ENCODE assay signal across 24 cellular contexts in genomic region chr2:237961637-237962036, GRCh38. TPM values are rescaled to one million over a fixed set of nuclear protein-coding genes. Genes with fewer than 3 reads are reported as not detected.
A peak's percentile ranks its signal among the peaks of the same experiment; 100 is the strongest.
DNase-seq lines count a peak whose midpoint lies in the region; ATAC-seq, FAIRE-seq and TF ChIP-seq lines count a peak whose summit lies in the region.
"Had no signal": no experiment of that assay in that cellular context is flagged by ENCODE, and none has a peak within 500 bp of the region (broad histone marks: within the 10 kb centered on the region; RNA-seq: fewer than 3 reads in every experiment).

No MANE protein-coding gene starts in this region.

- H2AFZ ChIP-seq in HepG2 (ENCODE audit: low read length): no peak overlapping the region
- no peak overlapping the region for H2AFZ ChIP-seq in neuronal stem cell (ENCODE audit: low read length)
- H2AFZ ChIP-seq: GM23338 had no signal

- no peak overlapping the region for H4K91ac ChIP-seq in neuronal stem cell (ENCODE audit: low read depth, low read length, poor library complexity)

- H3K36me3 Mint-ChIP-seq in type B pancreatic cell: no peaks in the 10 kb centered on the region
- H3K36me3 Mint-ChIP-seq: CD4-positive, CD25-positive, alpha-beta regulatory T cell; CD8-positive, alpha-beta T cell had no signal

- POLR2A ChIA-PET in HepG2 (lab: Yijun Ruan, JAX): no interaction called here

- TF ChIP-seq EP300 in HepG2 (IDR thresholded peaks at IDR 0.05; ENCODE audit: low read depth in 2 of 2, low read length in 2 of 2) (no peak), HepG2 (CRISPR knock-in tag; IDR thresholded peaks at IDR 0.05; ENCODE audit: borderline replicate concordance) (no peak)

- no peak overlapping the region for H3K4ac ChIP-seq in neuronal stem cell (ENCODE audit: low read length)

- H3K27me3 ChIP-seq in HepG2 (ENCODE audit: control insufficient read depth in 1 of 2, insufficient read depth in 2 of 2, low read length in 2 of 2): peaks cover 5 to 58% of the 10 kb centered on the region in 2 experiments
- H3K27me3 ChIP-seq in right lobe of liver: no peaks in the 10 kb centered on the region
- peaks cover 0 to 33% (median 3%) of the 10 kb centered on the region in 3 experiments for H3K27me3 ChIP-seq in neuronal stem cell (ENCODE audit: control insufficient read depth in 3 of 3, insufficient read depth in 3 of 3, low read depth in 1 of 3, low read length in 3 of 3)
- H3K27me3 ChIP-seq in upper lobe of right lung: no peaks in the 10 kb centered on the region
- H3K27me3 ChIP-seq: BLaER1 had no signal

- peaks cover 4% of the 10 kb centered on the region for H3K4me1 Mint-ChIP-seq in type B pancreatic cell (ENCODE audit: unreplicated experiment)
- H3K4me1 Mint-ChIP-seq: GM23338 had no signal

- no peak for TF ChIP-seq CTCF in HepG2 (CRISPR knock-in tag; IDR thresholded peaks at IDR 0.05)
- no peak for TF ChIP-seq CTCF in right lobe of liver (IDR thresholded peaks at IDR 0.05)
- no peak for TF ChIP-seq CTCF in upper lobe of right lung (IDR thresholded peaks at IDR 0.05)
- TF ChIP-seq CTCF in type B pancreatic cell (conservative IDR thresholded peaks at IDR 0.05): no peak

- H3K27ac ChIP-seq in HepG2 (ENCODE audit: extremely low read length, insufficient read depth, low read length): no peak overlapping the region
- H3K27ac ChIP-seq in right lobe of liver: no peak overlapping the region
- H3K27ac ChIP-seq in neuronal stem cell (replicated peaks; ENCODE audit: low read length): no peak overlapping the region
- no peak overlapping the region for H3K27ac ChIP-seq in upper lobe of right lung
- H3K27ac ChIP-seq: 22Rv1, BLaER1, C4-2B had no signal

- no peak overlapping the region for H2AK5ac ChIP-seq in neuronal stem cell (ENCODE audit: low read depth, low read length)

- TF ChIP-seq POLR2A in HepG2 (IDR thresholded peaks at IDR 0.05; ENCODE audit: insufficient read depth in 1 of 2, low read depth in 2 of 2, low read length in 2 of 2): no peak
- no peak for TF ChIP-seq POLR2A in right lobe of liver (IDR thresholded peaks at IDR 0.05)

- H2BK15ac ChIP-seq in neuronal stem cell (ENCODE audit: low read length): no peak overlapping the region

- H3K14ac ChIP-seq in neuronal stem cell (ENCODE audit: low read length): no peak overlapping the region

- no TSS peak for BruUV-seq in HepG2 (replicated peaks; lab: Mats Ljungman, UMichigan)

- H3K4me3 ChIP-seq in HepG2 (replicated peaks in 1 of 3; ENCODE audit: insufficient read depth in 1 of 3, low read depth in 2 of 3, low read length in 3 of 3) (no peak overlapping the region), right lobe of liver (no peak overlapping the region), neuronal stem cell (ENCODE audit: low read length in 2 of 2) (no peak overlapping the region), upper lobe of right lung (no peak overlapping the region)
- H3K4me3 ChIP-seq: BLaER1, GM23338, HAP-1 had no signal

- H3K18ac ChIP-seq in neuronal stem cell (ENCODE audit: low read length): no peak overlapping the region

- peaks cover 25% of the 10 kb centered on the region for H3K27me3 Mint-ChIP-seq in type B pancreatic cell

- H3K9me3 Mint-ChIP-seq in type B pancreatic cell: peaks cover 7% of the 10 kb centered on the region

- no peak overlapping the region for H3K9ac ChIP-seq in HepG2 (ENCODE audit: insufficient read depth, low read depth, low read length)
- H3K9ac ChIP-seq in neuronal stem cell (ENCODE audit: low read depth, low read length, poor library complexity): no peak overlapping the region
- H3K9ac ChIP-seq: BLaER1 had no signal

- H3K9me3 ChIP-seq in HepG2 (ENCODE audit: low read length): peaks cover 15% of the 10 kb centered on the region
- no peaks in the 10 kb centered on the region for H3K9me3 ChIP-seq in right lobe of liver
- peaks cover 9 to 20% of the 10 kb centered on the region in 2 donors for H3K9me3 ChIP-seq in neuronal stem cell (replicated peaks in 1 of 2; ENCODE audit: control insufficient read depth in 2 of 2, insufficient read depth in 1 of 2, low read depth in 1 of 2, low read length in 2 of 2)
- no peaks in the 10 kb centered on the region for H3K9me3 ChIP-seq in upper lobe of right lung

- no peak overlapping the region for H3K4me3 Mint-ChIP-seq in type B pancreatic cell
- H3K4me3 Mint-ChIP-seq: B cell; CD8-positive, alpha-beta T cell; GM23338; HFFc6 had no signal

- intact Hi-C loops in HepG2 (cut with micrococcal nuclease; ENCODE audit: unreplicated experiment): no loop called here
- intact Hi-C loops in right lobe of liver (cut with DNase I): no loop called here
- intact Hi-C loops in upper lobe of right lung (cut with DNase I): no loop called here

- no peak overlapping the region for H3K23ac ChIP-seq in neuronal stem cell (ENCODE audit: low read depth, low read length, poor library complexity)

- no peak overlapping the region for H3K4me2 ChIP-seq in HepG2 (ENCODE audit: low read depth, low read length)
- no peak overlapping the region for H3K4me2 ChIP-seq in neuronal stem cell (ENCODE audit: insufficient read depth, low read length, poor library complexity, severe bottlenecking)
- H3K4me2 ChIP-seq: BLaER1, GM23338 had no signal

- H3K79me1 ChIP-seq in neuronal stem cell (ENCODE audit: low read depth, low read length): no peaks in the 10 kb centered on the region

- CTCF ChIA-PET in HepG2 (lab: Yijun Ruan, JAX; ENCODE audit: low intra/inter-chr PET ratio, low total read pairs): no interaction called here

- in situ Hi-C loops in HepG2 (cut with HindIII; ENCODE audit: extremely low pct_ligation_motif_present, low pct_unique_long_range_greater_than_20kb): no loop called here

- H2BK12ac ChIP-seq in neuronal stem cell (ENCODE audit: low read length): no peak overlapping the region

- no peak for TF ChIP-seq RAD21 in HepG2 (CRISPR knock-in tag; IDR thresholded peaks at IDR 0.05)

- no peak overlapping the region for H2BK120ac ChIP-seq in neuronal stem cell (ENCODE audit: low read depth, low read length)

- H2BK5ac ChIP-seq in neuronal stem cell (ENCODE audit: low read length): peak overlapping the region; percentile 30

- H3K27ac Mint-ChIP-seq in type B pancreatic cell: no peak overlapping the region
- H3K27ac Mint-ChIP-seq: CD4-positive, CD25-positive, alpha-beta regulatory T cell; CD8-positive, alpha-beta T cell; GM23338; HFFc6 had no signal

- ATAC-seq in HepG2 (peak; percentile 8; the same call in 1 of the 3 replicates), right lobe of liver (no peak), upper lobe of right lung (no peak), HG03159 (IDR thresholded peaks at IDR 0.05; ENCODE audit: unreplicated experiment) (no peak)
- ATAC-seq: CD8-positive, alpha-beta T cell; GM23338 had no signal

- H4K8ac ChIP-seq in neuronal stem cell (ENCODE audit: low read depth, low read length): no peak overlapping the region

- FAIRE-seq in HepG2 (lab: Jason Lieb, UNC): no peak
- FAIRE-seq: A204.1, D721Med, G401.6, GM12892, GM19239 had no signal

- H3K79me2 ChIP-seq in HepG2 (ENCODE audit: insufficient read depth, low read length): no peaks in the 10 kb centered on the region

- H3K4me1 ChIP-seq in HepG2 (ENCODE audit: insufficient read depth, low read length): peaks cover 13% of the 10 kb centered on the region; the same call in 1 of the 2 replicates
- H3K4me1 ChIP-seq in right lobe of liver: no peaks in the 10 kb centered on the region
- H3K4me1 ChIP-seq in neuronal stem cell (ENCODE audit: control insufficient read depth in 2 of 2, insufficient read depth in 1 of 2, low read depth in 1 of 2, low read length in 2 of 2): no peaks in the 10 kb centered on the region
- peaks cover 5% of the 10 kb centered on the region for H3K4me1 ChIP-seq in upper lobe of right lung
- H3K4me1 ChIP-seq: HAP-1 had no signal

- H3K36me3 ChIP-seq in HepG2 (replicated peaks in 1 of 2; ENCODE audit: control insufficient read depth in 1 of 2, insufficient read depth in 2 of 2, low read length in 2 of 2): no peaks in the 10 kb centered on the region
- H3K36me3 ChIP-seq in right lobe of liver: no peaks in the 10 kb centered on the region
- no peaks in the 10 kb centered on the region for H3K36me3 ChIP-seq in neuronal stem cell (replicated peaks in 1 of 2; ENCODE audit: control insufficient read depth in 2 of 2, insufficient read depth in 2 of 2, low read length in 2 of 2)
- no peaks in the 10 kb centered on the region for H3K36me3 ChIP-seq in upper lobe of right lung
- H3K36me3 ChIP-seq: HAP-1 had no signal

- peak; percentile 27 for DNase-seq in DMS 273 (lab: John Stamatoyannopoulos, UW; ENCODE audit: unreplicated experiment)
- no peak for DNase-seq in DMS 273 treated with DMSO at 0.1 percent for 48 hours (lab: John Stamatoyannopoulos, UW)
- DNase-seq in HepG2 (ENCODE audit: low spot score): no peak
- no peak for DNase-seq in right lobe of liver
- no peak for DNase-seq in neuronal stem cell (ENCODE audit: low spot score)
- peak; percentile 20 for DNase-seq in upper lobe of right lung
- DNase-seq in type B pancreatic cell (ENCODE audit: extremely low spot score, unreplicated experiment): no peak
- DNase-seq: CD4-positive, CD25-positive, alpha-beta regulatory T cell; CD8-positive, alpha-beta T cell; DMS153; DND-41; HFFc6 had no signal

- WGBS in HepG2 (ENCODE audit: low lambda C conversion rate): 7% methylated on average over 5 of the region's 5 CpGs
- WGBS in right lobe of liver (ENCODE audit: insufficient coverage, low coverage, low lambda C conversion rate, missing lambda C conversion rate): no CpG with 5 or more reads among the region's 5 CpGs
- no CpG with 5 or more reads among the region's 5 CpGs for WGBS in neuronal stem cell (ENCODE audit: extremely low coverage in 2 of 2, insufficient read length in 2 of 2, insufficient replicate concordance in 1 of 2), 2 donors

- no peaks in the 10 kb centered on the region for H4K20me1 ChIP-seq in HepG2 (ENCODE audit: insufficient read depth, low read length)
- H4K20me1 ChIP-seq: BLaER1 had no signal

RNA-seq across cellular contexts. Expression of gene UBE2F, which starts 5.2 kb away (rescaled TPM):
- 73.1 and 79.8 TPM in 2 replicates for total RNA-seq in HepG2 (2016; rRNA removed; fragmentation: Illumina TruSeq; extraction: Trizol)
- total RNA-seq in HepG2 (2016; cell fraction: cytosol; rRNA removed; fragmentation: Illumina TruSeq; extraction: Trizol; ENCODE audit: low read depth): 177 and 237 TPM in 2 replicates
- total RNA-seq in HepG2 (2016; cell fraction: insoluble cytoplasmic fraction; rRNA removed; fragmentation: Illumina TruSeq; extraction: Trizol): 65.1 and 76.9 TPM in 2 replicates
- 185 and 204 TPM in 2 replicates for total RNA-seq in HepG2 (2016; cell fraction: membrane; rRNA removed; fragmentation: Illumina TruSeq; extraction: Trizol)
- 34.3 and 36.3 TPM in 2 replicates for total RNA-seq in HepG2 (2016; cell fraction: nucleus; rRNA removed; fragmentation: Illumina TruSeq; extraction: Trizol)
- polyA plus RNA-seq in HepG2 (2011; rRNA removed): 27.3 and 35.4 TPM in 2 replicates
- 41.8 and 45.9 TPM in 2 replicates for polyA plus RNA-seq in HepG2 (2011; cell fraction: cytosol; rRNA removed)
- polyA plus RNA-seq in HepG2 (2011; cell fraction: nucleus; rRNA removed): 13.6 and 17.3 TPM in 2 replicates
- 40.6 and 43.1 TPM in 2 replicates for polyA plus RNA-seq in HepG2 (2012)
- polyA plus RNA-seq in HepG2 (2016; cell fraction: cytosol; fragmentation: Illumina TruSeq; extraction: Trizol; ENCODE audit: low read depth): 290 and 368 TPM in 2 replicates
- polyA plus RNA-seq in HepG2 (2016; cell fraction: insoluble cytoplasmic fraction; fragmentation: Illumina TruSeq; extraction: Trizol; ENCODE audit: low read depth): 92.1 and 108 TPM in 2 replicates
- polyA plus RNA-seq in HepG2 (2016; cell fraction: membrane; fragmentation: Illumina TruSeq; extraction: Trizol; ENCODE audit: low read depth): 202 and 262 TPM in 2 replicates
- polyA plus RNA-seq in HepG2 (2016; cell fraction: nucleus; fragmentation: Illumina TruSeq; extraction: Trizol; ENCODE audit: insufficient read depth, low read depth): 52.7 and 59.5 TPM in 2 replicates
- polyA minus RNA-seq in HepG2 (2011; rRNA and poly(A)+ RNA removed; ENCODE audit: low replicate concordance): 12.1 and 13.1 TPM in 2 replicates
- 14.9 and 15.7 TPM in 2 replicates for polyA minus RNA-seq in HepG2 (2011; cell fraction: cytosol; rRNA and poly(A)+ RNA removed)
- polyA minus RNA-seq in HepG2 (2011; cell fraction: nucleus; rRNA and poly(A)+ RNA removed): 29.1 and 31.0 TPM in 2 replicates
- total RNA-seq in right lobe of liver: 10 to 100 TPM; 23.3 to 44.9 (median 28.3) TPM
- polyA plus RNA-seq in neuronal stem cell (2013, experiment 1 of 2): 35.5 TPM
- 36.1 TPM for polyA plus RNA-seq in neuronal stem cell (2013, experiment 2 of 2)
- 51.4 TPM for total RNA-seq in upper lobe of right lung
- 43.1 and 49.6 TPM in 2 replicates for total RNA-seq in type B pancreatic cell (ENCODE audit: low replicate concordance)

Comparison
In these comparisons a context has a peak if more than half of its experiments do, and no peak if none do; other contexts are left out.
1. DNase-seq: peak in DMS 273 (single experiment) and upper lobe of right lung (single experiment); none in DMS 273 treated with DMSO at 0.1 percent for 48 hours (single experiment), HepG2 (single experiment), right lobe of liver (0 of 3), neuronal stem cell (single experiment) and type B pancreatic cell (single experiment).